In the genomic region with DNA sequence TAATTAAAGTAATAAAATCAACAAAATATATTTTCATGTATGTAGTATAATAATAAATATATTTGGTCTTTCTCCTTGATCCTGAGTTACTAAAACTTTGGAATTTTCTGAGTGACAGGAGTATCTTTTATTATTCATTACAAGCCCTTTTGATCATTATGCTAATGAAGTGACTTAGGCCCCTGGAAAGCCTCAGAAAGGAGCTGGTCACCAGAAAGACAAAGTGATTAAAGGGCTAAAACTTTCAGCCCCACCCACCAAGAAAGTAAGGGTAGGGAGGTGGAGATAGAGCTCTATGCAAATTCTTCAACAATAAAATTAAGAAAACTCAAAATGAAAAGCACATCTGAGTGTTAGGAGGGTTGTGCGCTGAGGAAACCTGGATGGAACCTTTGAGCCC, we compare ENCODE assay signal across 23 cellular contexts. TPM values are rescaled to one million over a fixed set of nuclear protein-coding genes. Genes with fewer than 3 reads are reported as not detected.
A peak's percentile ranks its signal among the peaks of the same experiment; 100 is the strongest.
DNase-seq lines count a peak whose midpoint lies in the region; ATAC-seq, FAIRE-seq and TF ChIP-seq lines count a peak whose summit lies in the region.
"Had no signal": no experiment of that assay in that cellular context is flagged by ENCODE, and none has a peak within 500 bp of the region (broad histone marks: within the 10 kb centered on the region; RNA-seq: fewer than 3 reads in every experiment).

No MANE protein-coding gene starts in this region.

- no peak overlapping the region for H3K9ac ChIP-seq in kidney (ENCODE audit: low read length in 2 of 2)
- H3K9ac ChIP-seq: KMS-11 had no signal

- peak overlapping the region; percentile 16 for H3K27ac Mint-ChIP-seq in activated CD4-positive, alpha-beta T cell treated with anti-CD3 and anti-CD28 coated beads for 36 hours
- no peak overlapping the region for H3K27ac Mint-ChIP-seq in activated CD4-positive, alpha-beta T cell treated with anti-CD3 and anti-CD28 coated beads, Interleukin-2, amount 10 ng/mL, durations not matched to agents 24 days and 14 days
- H3K27ac Mint-ChIP-seq in natural killer cell, result peak overlapping the region; percentile 57 to 70
- no peak overlapping the region for H3K27ac Mint-ChIP-seq in natural killer cell treated with Interleukin-12 subunit alpha and Interleukin-12 subunit beta and Interleukin-15 and Interleukin-18, amount 100 ng/mL, for 72 hours
- peak overlapping the region; percentile 78 for H3K27ac Mint-ChIP-seq in central memory CD8-positive, alpha-beta T cell (ENCODE audit: low read depth)
- no peak overlapping the region for H3K27ac Mint-ChIP-seq in activated T-helper 1 cell treated with anti-CD3 and anti-CD28 coated beads, Interleukin-12 subunit alpha, Interleukin-12 subunit beta, Interleukin-2, Interleukin-4 antibody, amounts not matched to agents 30 ng/mL and 10 ng/mL and 1 ng/mL, durations not matched to agents 14 hours and 24 hours and 36 hours
- H3K27ac Mint-ChIP-seq: B cell had no signal

- H3K9me3 Mint-ChIP-seq in activated CD4-positive, alpha-beta T cell treated with anti-CD3 and anti-CD28 coated beads for 36 hours (ENCODE audit: low read depth), result no peaks in the 10 kb centered on the region
- no peaks in the 10 kb centered on the region for H3K9me3 Mint-ChIP-seq in activated CD4-positive, alpha-beta T cell treated with anti-CD3 and anti-CD28 coated beads, Interleukin-2, amount 10 ng/mL, durations not matched to agents 24 days and 14 days
- H3K9me3 Mint-ChIP-seq in natural killer cell, result no peaks in the 10 kb centered on the region
- no peaks in the 10 kb centered on the region for H3K9me3 Mint-ChIP-seq in natural killer cell treated with Interleukin-12 subunit alpha and Interleukin-12 subunit beta and Interleukin-15 and Interleukin-18, amount 100 ng/mL, for 72 hours
- H3K9me3 Mint-ChIP-seq in central memory CD8-positive, alpha-beta T cell, result no peaks in the 10 kb centered on the region
- H3K9me3 Mint-ChIP-seq in activated T-helper 1 cell treated with anti-CD3 and anti-CD28 coated beads, Interleukin-12 subunit alpha, Interleukin-12 subunit beta, Interleukin-2, Interleukin-4 antibody, amounts not matched to agents 30 ng/mL and 10 ng/mL and 1 ng/mL, durations not matched to agents 14 hours and 24 hours and 36 hours, result no peaks in the 10 kb centered on the region
- H3K9me3 Mint-ChIP-seq: CD8-positive, alpha-beta T cell; IgD-negative memory B cell had no signal

- FAIRE-seq in kidney (lab: Jason Lieb, UNC), result no peak

- H3K27ac ChIP-seq in kidney (ENCODE audit: low read depth in 2 of 2, low read length in 2 of 2), result no peak overlapping the region
- H3K27ac ChIP-seq: 22Rv1, C4-2B, KMS-11 had no signal

- CTCF ChIA-PET in activated CD4-positive, alpha-beta T cell treated with anti-CD3 and anti-CD28 coated beads for 36 hours (lab: Charles Lee), result interaction anchor here (0.7 to 1.5 kb wide), 3 partner anchors 12 to 606 kb away, joined by 3 to 6 read pairs (median 5); no protein-coding TSS in a partner anchor

- no peaks in the 10 kb centered on the region for H3K27me3 Mint-ChIP-seq in activated CD4-positive, alpha-beta T cell treated with anti-CD3 and anti-CD28 coated beads for 36 hours
- H3K27me3 Mint-ChIP-seq in activated CD4-positive, alpha-beta T cell treated with anti-CD3 and anti-CD28 coated beads, Interleukin-2, amount 10 ng/mL, durations not matched to agents 24 days and 14 days, result no peaks in the 10 kb centered on the region
- H3K27me3 Mint-ChIP-seq in natural killer cell (ENCODE audit: low read depth in 2 of 2), result no peaks in the 10 kb centered on the region
- H3K27me3 Mint-ChIP-seq in natural killer cell treated with Interleukin-12 subunit alpha and Interleukin-12 subunit beta and Interleukin-15 and Interleukin-18, amount 100 ng/mL, for 72 hours, result no peaks in the 10 kb centered on the region
- H3K27me3 Mint-ChIP-seq in central memory CD8-positive, alpha-beta T cell, result no peaks in the 10 kb centered on the region
- H3K27me3 Mint-ChIP-seq in activated T-helper 1 cell treated with anti-CD3 and anti-CD28 coated beads, Interleukin-12 subunit alpha, Interleukin-12 subunit beta, Interleukin-2, Interleukin-4 antibody, amounts not matched to agents 30 ng/mL and 10 ng/mL and 1 ng/mL, durations not matched to agents 14 hours and 24 hours and 36 hours (ENCODE audit: insufficient read depth), result no peaks in the 10 kb centered on the region
- H3K27me3 Mint-ChIP-seq: B cell, IgD-negative memory B cell had no signal

- no peak overlapping the region for H3K4me3 Mint-ChIP-seq in activated CD4-positive, alpha-beta T cell treated with anti-CD3 and anti-CD28 coated beads for 36 hours
- no peak overlapping the region for H3K4me3 Mint-ChIP-seq in activated CD4-positive, alpha-beta T cell treated with anti-CD3 and anti-CD28 coated beads, Interleukin-2, amount 10 ng/mL, durations not matched to agents 24 days and 14 days
- H3K4me3 Mint-ChIP-seq in natural killer cell, result no peak overlapping the region
- no peak overlapping the region for H3K4me3 Mint-ChIP-seq in natural killer cell treated with Interleukin-12 subunit alpha and Interleukin-12 subunit beta and Interleukin-15 and Interleukin-18, amount 100 ng/mL, for 72 hours
- H3K4me3 Mint-ChIP-seq in central memory CD8-positive, alpha-beta T cell, result no peak overlapping the region
- H3K4me3 Mint-ChIP-seq in activated T-helper 1 cell treated with anti-CD3 and anti-CD28 coated beads, Interleukin-12 subunit alpha, Interleukin-12 subunit beta, Interleukin-2, Interleukin-4 antibody, amounts not matched to agents 30 ng/mL and 10 ng/mL and 1 ng/mL, durations not matched to agents 14 hours and 24 hours and 36 hours, result no peak overlapping the region
- H3K4me3 Mint-ChIP-seq: B cell; CD8-positive, alpha-beta T cell; IgD-negative memory B cell had no signal

- no peak for TF ChIP-seq CTCF in natural killer cell (IDR thresholded peaks at IDR 0.05)
- no peak for TF ChIP-seq CTCF in kidney (IDR thresholded peaks at IDR 0.05; ENCODE audit: borderline replicate concordance, extremely low read depth, insufficient read depth)

- H3K4me1 ChIP-seq in kidney (ENCODE audit: control insufficient read depth in 1 of 2, insufficient read depth in 1 of 2, low read depth in 1 of 2, low read length in 2 of 2), result no peaks in the 10 kb centered on the region
- H3K4me1 ChIP-seq: Caco-2 had no signal

- POLR2A ChIA-PET in activated CD4-positive, alpha-beta T cell treated with anti-CD3 and anti-CD28 coated beads for 36 hours (lab: Charles Lee), result interaction anchor here (0.6 to 0.7 kb wide), 2 partner anchors 15 to 468 kb away, joined by 3 read pairs; no protein-coding TSS in a partner anchor

- intact Hi-C loops in activated CD4-positive, alpha-beta T cell treated with anti-CD3 and anti-CD28 coated beads for 36 hours (cut with DNase I, micrococcal nuclease), result no loop called here
- intact Hi-C loops in activated CD4-positive, alpha-beta T cell treated with anti-CD3 and anti-CD28 coated beads, Interleukin-2, amount 10 ng/mL, durations not matched to agents 24 days and 14 days (cut with micrococcal nuclease), result no loop called here
- intact Hi-C loops in natural killer cell (cut with micrococcal nuclease) (no loop called here), kidney (cut with DNase I) (no loop called here)
- intact Hi-C loops in activated T-helper 1 cell treated with anti-CD3 and anti-CD28 coated beads, Interleukin-12 subunit alpha, Interleukin-12 subunit beta, Interleukin-2, Interleukin-4 antibody, amounts not matched to agents 30 ng/mL and 10 ng/mL and 1 ng/mL, durations not matched to agents 14 hours and 24 hours and 36 hours (cut with micrococcal nuclease), result no loop called here

- ATAC-seq in activated CD4-positive, alpha-beta T cell treated with anti-CD3 and anti-CD28 coated beads for 36 hours, result no peak
- ATAC-seq in natural killer cell, result no peak
- no peak for ATAC-seq in natural killer cell treated with Interleukin-12 subunit alpha and Interleukin-12 subunit beta and Interleukin-15 and Interleukin-18, amount 100 ng/mL, for 72 hours
- ATAC-seq in central memory CD8-positive, alpha-beta T cell (replicated peaks; ENCODE audit: extremely low read depth, poor library complexity, severe bottlenecking), result no peak
- ATAC-seq: CD8-positive, alpha-beta T cell; HCT116; Panc1 had no signal

- H3K4me1 Mint-ChIP-seq in activated CD4-positive, alpha-beta T cell treated with anti-CD3 and anti-CD28 coated beads for 36 hours, result peaks cover 20% of the 10 kb centered on the region
- peaks cover 14% of the 10 kb centered on the region for H3K4me1 Mint-ChIP-seq in activated CD4-positive, alpha-beta T cell treated with anti-CD3 and anti-CD28 coated beads, Interleukin-2, amount 10 ng/mL, durations not matched to agents 24 days and 14 days
- peaks cover 22 to 29% of the 10 kb centered on the region in 2 donors for H3K4me1 Mint-ChIP-seq in natural killer cell
- peaks cover 18 to 20% of the 10 kb centered on the region in 2 donors for H3K4me1 Mint-ChIP-seq in natural killer cell treated with Interleukin-12 subunit alpha and Interleukin-12 subunit beta and Interleukin-15 and Interleukin-18, amount 100 ng/mL, for 72 hours (ENCODE audit: low read depth in 2 of 2)
- H3K4me1 Mint-ChIP-seq in central memory CD8-positive, alpha-beta T cell, result peaks cover 17% of the 10 kb centered on the region
- peaks cover 18% of the 10 kb centered on the region for H3K4me1 Mint-ChIP-seq in activated T-helper 1 cell treated with anti-CD3 and anti-CD28 coated beads, Interleukin-12 subunit alpha, Interleukin-12 subunit beta, Interleukin-2, Interleukin-4 antibody, amounts not matched to agents 30 ng/mL and 10 ng/mL and 1 ng/mL, durations not matched to agents 14 hours and 24 hours and 36 hours (ENCODE audit: low read depth)

- no peaks in the 10 kb centered on the region for H3K9me3 ChIP-seq in kidney (ENCODE audit: control insufficient read depth in 1 of 2, low read length in 2 of 2)
- H3K9me3 ChIP-seq: Caco-2 had no signal

- H3K4me3 ChIP-seq in kidney (ENCODE audit: low read length in 2 of 2), result no peak overlapping the region

- DNase-seq in activated CD4-positive, alpha-beta T cell treated with anti-CD3 and anti-CD28 coated beads for 36 hours, result no peak
- no peak for DNase-seq in activated CD4-positive, alpha-beta T cell treated with anti-CD3 and anti-CD28 coated beads, Interleukin-2, amount 10 ng/mL, durations not matched to agents 24 days and 14 days
- DNase-seq in natural killer cell (no peak), kidney (no peak)
- no peak for DNase-seq in natural killer cell treated with Interleukin-12 subunit alpha and Interleukin-12 subunit beta and Interleukin-15 and Interleukin-18, amount 100 ng/mL, for 72 hours (ENCODE audit: low spot score)
- DNase-seq in central memory CD8-positive, alpha-beta T cell (ENCODE audit: low spot score in 2 of 2), result no peak
- no peak for DNase-seq in activated T-helper 1 cell treated with anti-CD3 and anti-CD28 coated beads, Interleukin-12 subunit alpha, Interleukin-12 subunit beta, Interleukin-2, Interleukin-4 antibody, amounts not matched to agents 30 ng/mL and 10 ng/mL and 1 ng/mL, durations not matched to agents 14 hours and 24 hours and 36 hours (ENCODE audit: low spot score)
- DNase-seq: Caco-2; CD8-positive, alpha-beta T cell; GOT3; MM.1S; NCI-H1694; NCI-H2029 treated with DMSO at 0.1 percent for 48 hours; NCI-H2227 treated with DMSO at 0.1 percent for 48 hours; NCI-H69; SHP77 treated with DMSO at 0.1 percent for 48 hours had no signal

- H3K36me3 Mint-ChIP-seq in activated CD4-positive, alpha-beta T cell treated with anti-CD3 and anti-CD28 coated beads for 36 hours (ENCODE audit: low read depth), result peaks cover 32% of the 10 kb centered on the region
- H3K36me3 Mint-ChIP-seq in activated CD4-positive, alpha-beta T cell treated with anti-CD3 and anti-CD28 coated beads, Interleukin-2, amount 10 ng/mL, durations not matched to agents 24 days and 14 days (ENCODE audit: low read depth), result peaks cover 55% of the 10 kb centered on the region
- H3K36me3 Mint-ChIP-seq in natural killer cell, result peaks cover 6% of the 10 kb centered on the region
- peaks cover 4% of the 10 kb centered on the region for H3K36me3 Mint-ChIP-seq in natural killer cell treated with Interleukin-12 subunit alpha and Interleukin-12 subunit beta and Interleukin-15 and Interleukin-18, amount 100 ng/mL, for 72 hours
- peaks cover 76% of the 10 kb centered on the region for H3K36me3 Mint-ChIP-seq in central memory CD8-positive, alpha-beta T cell (ENCODE audit: insufficient read depth)
- peaks cover 42% of the 10 kb centered on the region for H3K36me3 Mint-ChIP-seq in activated T-helper 1 cell treated with anti-CD3 and anti-CD28 coated beads, Interleukin-12 subunit alpha, Interleukin-12 subunit beta, Interleukin-2, Interleukin-4 antibody, amounts not matched to agents 30 ng/mL and 10 ng/mL and 1 ng/mL, durations not matched to agents 14 hours and 24 hours and 36 hours (ENCODE audit: low read depth)

- peaks cover 28 to 38% of the 10 kb centered on the region in 2 donors for H3K36me3 ChIP-seq in kidney (ENCODE audit: control insufficient read depth in 1 of 2, insufficient read depth in 2 of 2, low read length in 2 of 2)

RNA-seq across cellular contexts. Expression of gene UBQLN1, which starts 27.5 kb away (rescaled TPM):
- 100 to 1,000 TPM in 1 of 2 experiments, 10 to 100 TPM in 1; 88.3 to 116 TPM for total RNA-seq in activated CD4-positive, alpha-beta T cell treated with anti-CD3 and anti-CD28 coated beads for 36 hours
- 131 and 144 TPM in 2 replicates for total RNA-seq in activated CD4-positive, alpha-beta T cell treated with anti-CD3 and anti-CD28 coated beads, Interleukin-2, amount 10 ng/mL, durations not matched to agents 24 days and 14 days
- total RNA-seq in natural killer cell (100 to 1,000 TPM; 137 to 151 (median 141) TPM), kidney (95.3 TPM)
- 10 to 100 TPM; 81.9 to 86.3 TPM for total RNA-seq in natural killer cell treated with Interleukin-12 subunit alpha and Interleukin-12 subunit beta and Interleukin-15 and Interleukin-18, amount 100 ng/mL, for 72 hours
- polyA plus RNA-seq in kidney (ENCODE audit: insufficient read depth, low read depth, low replicate concordance), result 45.6 TPM
- total RNA-seq in activated T-helper 1 cell treated with anti-CD3 and anti-CD28 coated beads, Interleukin-12 subunit alpha, Interleukin-12 subunit beta, Interleukin-2, Interleukin-4 antibody, amounts not matched to agents 30 ng/mL and 10 ng/mL and 1 ng/mL, durations not matched to agents 14 hours and 24 hours and 36 hours, result 142 and 143 TPM in 2 replicates

RNA-seq across cellular contexts. Expression of gene IDNK, which starts 57.3 kb away (rescaled TPM):
- 1 to 10 TPM; 4.6 to 4.7 TPM for total RNA-seq in activated CD4-positive, alpha-beta T cell treated with anti-CD3 and anti-CD28 coated beads for 36 hours
- total RNA-seq in activated CD4-positive, alpha-beta T cell treated with anti-CD3 and anti-CD28 coated beads, Interleukin-2, amount 10 ng/mL, durations not matched to agents 24 days and 14 days, result 4.5 and 5.1 TPM in 2 replicates
- total RNA-seq in natural killer cell (10 to 100 TPM; 12.5 to 13.5 (median 13.0) TPM), kidney (7.4 TPM)
- 1 to 10 TPM; 5.1 to 6.0 TPM for total RNA-seq in natural killer cell treated with Interleukin-12 subunit alpha and Interleukin-12 subunit beta and Interleukin-15 and Interleukin-18, amount 100 ng/mL, for 72 hours
- 39.2 TPM for polyA plus RNA-seq in kidney (ENCODE audit: insufficient read depth, low read depth, low replicate concordance)
- total RNA-seq in activated T-helper 1 cell treated with anti-CD3 and anti-CD28 coated beads, Interleukin-12 subunit alpha, Interleukin-12 subunit beta, Interleukin-2, Interleukin-4 antibody, amounts not matched to agents 30 ng/mL and 10 ng/mL and 1 ng/mL, durations not matched to agents 14 hours and 24 hours and 36 hours, result 4.5 and 6.3 TPM in 2 replicates

Comparison
In these comparisons a context has a peak if more than half of its experiments do, and no peak if none do; other contexts are left out.
1. H3K27ac Mint-ChIP-seq: peak in activated CD4-positive, alpha-beta T cell treated with anti-CD3 and anti-CD28 coated beads for 36 hours (single experiment), natural killer cell (2 of 2) and central memory CD8-positive, alpha-beta T cell (single experiment); none in activated CD4-positive, alpha-beta T cell treated with anti-CD3 and anti-CD28 coated beads, Interleukin-2, amount 10 ng/mL, durations not matched to agents 24 days and 14 days (single experiment), natural killer cell treated with Interleukin-12 subunit alpha and Interleukin-12 subunit beta and Interleukin-15 and Interleukin-18, amount 100 ng/mL, for 72 hours (0 of 2) and activated T-helper 1 cell treated with anti-CD3 and anti-CD28 coated beads, Interleukin-12 subunit alpha, Interleukin-12 subunit beta, Interleukin-2, Interleukin-4 antibody, amounts not matched to agents 30 ng/mL and 10 ng/mL and 1 ng/mL, durations not matched to agents 14 hours and 24 hours and 36 hours (single experiment).